Comparison of ENCODE assay signal across 32 cellular contexts in genomic region chr6:101090281-101090680, GRCh38.
"Had no signal": no experiment of that assay in that cellular context is flagged by ENCODE, and none has a peak within 500 bp of the region (broad histone marks: within the 10 kb centered on the region; RNA-seq: fewer than 3 reads in every experiment).

No MANE protein-coding gene starts in this region.

- H3K4me3 ChIP-seq: ascending aorta, breast epithelium, colonic mucosa, heart left ventricle, left lung, lower lobe of right lung, pancreas, psoas muscle, sigmoid colon, smooth muscle cell, uterus had no signal

- FAIRE-seq: pancreas had no signal

- H3K4me2 ChIP-seq: smooth muscle cell had no signal

- H3K36me3 Mint-ChIP-seq: activated naive CD8-positive, alpha-beta T cell treated with anti-CD3 and anti-CD28 coated beads for 36 hours; stimulated activated memory B cell treated with anti-CD40 and anti-IgM and Interleukin-4, amounts not matched to agents 10 μg/mL and 1 μg/mL and 100 μg/mL, for 72 hours; type B pancreatic cell had no signal

- H3K9me3 Mint-ChIP-seq: type B pancreatic cell had no signal

- ATAC-seq: activated CD4-positive, alpha-beta T cell treated with anti-CD3 and anti-CD28 coated beads for 36 hours; foreskin keratinocyte; heart left ventricle; left lung; lower lobe of right lung; naive thymus-derived CD8-positive, alpha-beta T cell; pancreas; psoas muscle; stimulated activated memory B cell treated with anti-CD40 and anti-IgM and Interleukin-4, amounts not matched to agents 10 μg/mL and 1 μg/mL and 100 μg/mL, for 72 hours; stimulated activated naive CD8-positive, alpha-beta T cell treated with anti-CD3 and anti-CD28 coated beads, Interleukin-15, amount 100 ng/mL, for 72 hours had no signal

- DNase-seq: activated B cell treated with CpG ODN at 0.5 μM for 24 hours; activated CD4-positive, alpha-beta T cell treated with anti-CD3 and anti-CD28 coated beads for 36 hours; activated effector memory CD4-positive, alpha-beta T cell treated with anti-CD3 and anti-CD28 coated beads, Interleukin-2, amount 50 U/mL, for 16 hours; activated naive CD4-positive, alpha-beta T cell treated with anti-CD3 and anti-CD28 coated beads for 36 hours; activated naive CD8-positive, alpha-beta T cell treated with anti-CD3 and anti-CD28 coated beads for 36 hours; colonic mucosa; effector CD8-positive, alpha-beta T cell; foreskin keratinocyte; heart left ventricle; left lung; lower lobe of right lung; mesenchymal stem cell; naive thymus-derived CD8-positive, alpha-beta T cell; nucleus accumbens; pancreas; psoas muscle; sigmoid colon; stimulated activated CD4-positive, alpha-beta T cell treated with anti-CD3 and anti-CD28 coated beads, Interleukin-1b, Interleukin-23, amount 100 ng/mL, for 48 hours; stimulated activated CD4-positive, alpha-beta T cell treated with anti-CD3 and anti-CD28 coated beads, Interleukin-4, amount 100 ng/mL, for 4 hours; stimulated activated CD8-positive, alpha-beta memory T cell treated with anti-CD3 and anti-CD28 coated beads, Interleukin-4, amount 100 ng/mL, for 48 hours; stimulated activated naive CD8-positive, alpha-beta T cell treated with anti-CD3 and anti-CD28 coated beads, Interleukin-15, amount 100 ng/mL, for 72 hours; substantia nigra; T-helper 1 cell; uterus had no signal

- H3K4me3 Mint-ChIP-seq: activated B cell treated with CpG ODN at 0.5 μM for 24 hours; activated CD4-positive, alpha-beta T cell treated with anti-CD3 and anti-CD28 coated beads for 36 hours; activated naive CD4-positive, alpha-beta T cell treated with anti-CD3 and anti-CD28 coated beads for 36 hours; activated naive CD8-positive, alpha-beta T cell treated with anti-CD3 and anti-CD28 coated beads for 36 hours; central memory CD8-positive, alpha-beta T cell; naive thymus-derived CD8-positive, alpha-beta T cell; neural crest cell; stimulated activated memory B cell treated with anti-CD40 and anti-IgM and Interleukin-4, amounts not matched to agents 10 μg/mL and 1 μg/mL and 100 μg/mL, for 72 hours; stimulated activated naive CD8-positive, alpha-beta T cell treated with anti-CD3 and anti-CD28 coated beads, Interleukin-15, amount 100 ng/mL, for 72 hours; T-helper 2 cell treated with Interferon-gamma antibody and Interleukin-4, amounts not matched to agents 5 μg/mL and 100 μg/mL, for 36 hours; type B pancreatic cell had no signal

- H3K9me3 ChIP-seq: colonic mucosa, lower lobe of right lung, pancreas, sigmoid colon had no signal

- H3K27me3 ChIP-seq: ascending aorta, breast epithelium, colonic mucosa, foreskin keratinocyte, heart left ventricle, left lung, pancreas, sigmoid colon, uterus had no signal

- H3K27me3 Mint-ChIP-seq: activated B cell treated with CpG ODN at 0.5 μM for 24 hours; activated CD4-positive, alpha-beta T cell treated with anti-CD3 and anti-CD28 coated beads for 36 hours; central memory CD8-positive, alpha-beta T cell; stimulated activated naive CD8-positive, alpha-beta T cell treated with anti-CD3 and anti-CD28 coated beads, Interleukin-15, amount 100 ng/mL, for 72 hours; type B pancreatic cell had no signal

- H3K36me3 ChIP-seq: ascending aorta, breast epithelium, colonic mucosa, heart left ventricle, left lung, lower lobe of right lung, pancreas, sigmoid colon, uterus had no signal

- H3K4me1 ChIP-seq: ascending aorta, breast epithelium, colonic mucosa, foreskin keratinocyte, heart left ventricle, left lung, lower lobe of right lung, pancreas, psoas muscle, sigmoid colon, uterus had no signal

- H3K27ac Mint-ChIP-seq: activated B cell treated with CpG ODN at 0.5 μM for 24 hours; activated CD4-positive, alpha-beta T cell treated with anti-CD3 and anti-CD28 coated beads for 36 hours; activated naive CD4-positive, alpha-beta T cell treated with anti-CD3 and anti-CD28 coated beads for 36 hours; activated naive CD8-positive, alpha-beta T cell treated with anti-CD3 and anti-CD28 coated beads for 36 hours; naive thymus-derived CD8-positive, alpha-beta T cell; stimulated activated memory B cell treated with anti-CD40 and anti-IgM and Interleukin-4, amounts not matched to agents 10 μg/mL and 1 μg/mL and 100 μg/mL, for 72 hours; stimulated activated naive CD8-positive, alpha-beta T cell treated with anti-CD3 and anti-CD28 coated beads, Interleukin-15, amount 100 ng/mL, for 72 hours; T-helper 2 cell treated with Interferon-gamma antibody and Interleukin-4, amounts not matched to agents 5 μg/mL and 100 μg/mL, for 36 hours; type B pancreatic cell had no signal

- H3K27ac ChIP-seq: ascending aorta, breast epithelium, colonic mucosa, foreskin keratinocyte, heart left ventricle, left lung, lower lobe of right lung, pancreas, psoas muscle, sigmoid colon, uterus had no signal

- H3K4me1 Mint-ChIP-seq: activated B cell treated with CpG ODN at 0.5 μM for 24 hours; activated CD4-positive, alpha-beta T cell treated with anti-CD3 and anti-CD28 coated beads for 36 hours; activated naive CD8-positive, alpha-beta T cell treated with anti-CD3 and anti-CD28 coated beads for 36 hours; central memory CD8-positive, alpha-beta T cell; naive thymus-derived CD8-positive, alpha-beta T cell; neural crest cell; stimulated activated memory B cell treated with anti-CD40 and anti-IgM and Interleukin-4, amounts not matched to agents 10 μg/mL and 1 μg/mL and 100 μg/mL, for 72 hours; stimulated activated naive CD8-positive, alpha-beta T cell treated with anti-CD3 and anti-CD28 coated beads, Interleukin-15, amount 100 ng/mL, for 72 hours had no signal
